Comparison of ENCODE assay signal across 20 cellular contexts in genomic region chr12:113747048-113747447, GRCh38.
DNase-seq lines count a peak whose midpoint lies in the region; ATAC-seq, FAIRE-seq and TF ChIP-seq lines count a peak whose summit lies in the region.
"Had no signal": no experiment of that assay in that cellular context is flagged by ENCODE, and none has a peak within 500 bp of the region (broad histone marks: within the 10 kb centered on the region; RNA-seq: fewer than 3 reads in every experiment).

No MANE protein-coding gene starts in this region.

- CTCF ChIA-PET in HepG2 (lab: Yijun Ruan, JAX; ENCODE audit: low intra/inter-chr PET ratio, low total read pairs) (no interaction called here), GM12878 (lab: Yijun Ruan, JAX) (no interaction called here)

- no peak overlapping the region for H3K4me3 ChIP-seq in HepG2 (replicated peaks in 1 of 3; ENCODE audit: insufficient read depth in 1 of 3, low read depth in 2 of 3, low read length in 3 of 3)
- H3K4me3 ChIP-seq in right lobe of liver, result no peak overlapping the region
- H3K4me3 ChIP-seq in GM12878, result no peak overlapping the region
- H3K4me3 ChIP-seq in esophagus squamous epithelium, result no peak overlapping the region
- H3K4me3 ChIP-seq: BLaER1, psoas muscle, spleen, upper lobe of left lung had no signal

- no TSS peak for BruUV-seq in HepG2 (replicated peaks; lab: Mats Ljungman, UMichigan)
- no TSS peak for BruUV-seq in GM12878 (replicated peaks; lab: Mats Ljungman, UMichigan)

- no peaks in the 10 kb centered on the region for H3K79me2 ChIP-seq in HepG2 (ENCODE audit: insufficient read depth, low read length)
- H3K79me2 ChIP-seq in GM12878 (ENCODE audit: control insufficient read depth, insufficient read depth, low read length), result no peaks in the 10 kb centered on the region

- no peak for ATAC-seq in HepG2
- ATAC-seq in right lobe of liver, result no peak
- no peak for ATAC-seq in GM12878
- no peak for ATAC-seq in GM18870 (IDR thresholded peaks at IDR 0.05; ENCODE audit: unreplicated experiment)
- ATAC-seq: naive thymus-derived CD8-positive, alpha-beta T cell; PC-3; psoas muscle; stimulated activated naive CD8-positive, alpha-beta T cell treated with anti-CD3 and anti-CD28 coated beads, Interleukin-15, Interleukin-2, amounts not matched to agents 100 U/mL and 50 U/mL, for 24 hours had no signal

- FAIRE-seq in HepG2 (lab: Jason Lieb, UNC), result no peak
- FAIRE-seq in GM12878 (lab: Jason Lieb, UNC), result no peak
- FAIRE-seq in urothelium cell line (lab: Jason Lieb, UNC), result no peak

- H3K4me1 ChIP-seq in HepG2 (ENCODE audit: insufficient read depth, low read length) (no peaks in the 10 kb centered on the region), right lobe of liver (no peaks in the 10 kb centered on the region), GM12878 (ENCODE audit: control insufficient read depth, insufficient read depth, low read length) (no peaks in the 10 kb centered on the region), esophagus squamous epithelium (no peaks in the 10 kb centered on the region)
- H3K4me1 ChIP-seq: psoas muscle, spleen, upper lobe of left lung had no signal

- TF ChIP-seq POLR2A in HepG2 (IDR thresholded peaks at IDR 0.05; ENCODE audit: insufficient read depth in 1 of 2, low read depth in 2 of 2, low read length in 2 of 2) (no peak), right lobe of liver (IDR thresholded peaks at IDR 0.05) (no peak), GM12878 (IDR thresholded peaks at IDR 0.05; ENCODE audit: low read depth, low read length) (no peak), esophagus squamous epithelium (IDR thresholded peaks at IDR 0.05) (no peak)

- no peaks in the 10 kb centered on the region for H3K27me3 ChIP-seq in HepG2 (ENCODE audit: control insufficient read depth in 1 of 2, insufficient read depth in 2 of 2, low read length in 2 of 2)
- no peaks in the 10 kb centered on the region for H3K27me3 ChIP-seq in right lobe of liver
- H3K27me3 ChIP-seq in GM12878 (replicated peaks in 1 of 2; ENCODE audit: control insufficient read depth in 2 of 2, insufficient read depth in 2 of 2, low read length in 1 of 2), result peaks cover 0 to 3% of the 10 kb centered on the region in 2 experiments; a peak in 2 of 4 replicates
- peaks cover 0 to 52% (median 0%) of the 10 kb centered on the region in 4 donors for H3K27me3 ChIP-seq in esophagus squamous epithelium
- H3K27me3 ChIP-seq: BLaER1, upper lobe of left lung had no signal

- H3K9me3 ChIP-seq in HepG2 (ENCODE audit: low read length) (no peaks in the 10 kb centered on the region), right lobe of liver (no peaks in the 10 kb centered on the region), GM12878 (replicated peaks; ENCODE audit: control insufficient read depth, insufficient read depth, low read length) (no peaks in the 10 kb centered on the region), esophagus squamous epithelium (no peaks in the 10 kb centered on the region)
- H3K9me3 ChIP-seq: BLaER1, psoas muscle had no signal

- no peak for TF ChIP-seq CTCF in HepG2 (CRISPR knock-in tag; IDR thresholded peaks at IDR 0.05)
- no peak for TF ChIP-seq CTCF in right lobe of liver (IDR thresholded peaks at IDR 0.05)
- TF ChIP-seq CTCF in GM12878 (IDR thresholded peaks at IDR 0.05 in 2 of 3, conservative IDR thresholded peaks at IDR 0.05 in 1 of 3; ENCODE audit: control insufficient read depth in 2 of 3, extremely low read depth in 1 of 3, insufficient read depth in 1 of 3, low read depth in 3 of 3, low read length in 3 of 3), result no peak
- no peak for TF ChIP-seq CTCF in esophagus squamous epithelium (IDR thresholded peaks at IDR 0.05)

- H3K36me3 ChIP-seq in HepG2 (replicated peaks in 1 of 2; ENCODE audit: control insufficient read depth in 1 of 2, insufficient read depth in 2 of 2, low read length in 2 of 2) (no peaks in the 10 kb centered on the region), right lobe of liver (no peaks in the 10 kb centered on the region), GM12878 (ENCODE audit: control insufficient read depth in 2 of 2, insufficient read depth in 2 of 2, low read length in 1 of 2) (no peaks in the 10 kb centered on the region), esophagus squamous epithelium (no peaks in the 10 kb centered on the region)
- H3K36me3 ChIP-seq: BLaER1, spleen, upper lobe of left lung had no signal

- SMC1A ChIA-PET in GM12878 (lab: Charles Lee; ENCODE audit: uncharacterized antibody, unreplicated experiment), result no interaction called here

- TF ChIP-seq EP300 in HepG2 (IDR thresholded peaks at IDR 0.05; ENCODE audit: low read depth in 2 of 2, low read length in 2 of 2) (no peak), HepG2 (CRISPR knock-in tag; IDR thresholded peaks at IDR 0.05; ENCODE audit: borderline replicate concordance) (no peak), Ishikawa (IDR thresholded peaks at IDR 0.05; ENCODE audit: borderline replicate concordance) (no peak), GM12878 (IDR thresholded peaks at IDR 0.05; ENCODE audit: borderline replicate concordance in 1 of 2, control insufficient read depth in 1 of 2, low read depth in 2 of 2, low read length in 2 of 2) (no peak)

- H3K4me2 ChIP-seq in HepG2 (ENCODE audit: low read depth, low read length) (no peak overlapping the region), GM12878 (ENCODE audit: control insufficient read depth, insufficient read depth) (no peak overlapping the region)
- H3K4me2 ChIP-seq: BLaER1 had no signal

- POLR2A ChIA-PET in HepG2 (lab: Yijun Ruan, JAX), result interaction anchor here (1.1 kb wide), 1 partner anchor 20 kb away, joined by 6 read pairs; no protein-coding TSS in a partner anchor
- POLR2A ChIA-PET in GM12878 (lab: Charles Lee), result no interaction called here

- 38% methylated on average over 3 of the region's 5 CpGs for WGBS in HepG2 (ENCODE audit: low lambda C conversion rate)
- 40% methylated on average over 4 of the region's 5 CpGs for WGBS in right lobe of liver (ENCODE audit: insufficient coverage, low coverage, low lambda C conversion rate, missing lambda C conversion rate)
- WGBS in GM12878 (ENCODE audit: insufficient coverage, insufficient replicate concordance, low lambda C conversion rate, missing lambda C conversion rate), result 16% methylated on average over 5 of the region's 5 CpGs
- 21 to 68% methylated on average over 2 to 4 of the region's 5 CpGs for WGBS in esophagus squamous epithelium, 2 donors

- DNase-seq in HepG2 (ENCODE audit: low spot score) (no peak), right lobe of liver (no peak), GM12878 (ENCODE audit: low read depth, low spot score) (no peak), urothelium cell line (ENCODE audit: low spot score) (peak; percentile 28), esophagus squamous epithelium (lab: John Stamatoyannopoulos, UW) (no peak)
- DNase-seq in stimulated activated CD8-positive, alpha-beta memory T cell treated with anti-CD3 and anti-CD28 coated beads, Interleukin-4, amount 100 ng/mL, for 48 hours, result no peak
- DNase-seq: activated CD4-positive, alpha-beta T cell treated with anti-CD3 and anti-CD28 coated beads, Interleukin-2, amount 50 U/mL, for 4 hours; activated T-cell treated with anti-CD3 and anti-CD28 coated beads, Interleukin-2, amount 50 U/mL, for 24 hours; EL; GOT3; immature natural killer cell; naive thymus-derived CD8-positive, alpha-beta T cell; PC-3; psoas muscle; spleen; stimulated activated naive CD8-positive, alpha-beta T cell treated with anti-CD3 and anti-CD28 coated beads, Interleukin-15, Interleukin-2, amounts not matched to agents 100 U/mL and 50 U/mL, for 24 hours; upper lobe of left lung had no signal

- RAD21 ChIA-PET in GM12878 (lab: Charles Lee; ENCODE audit: unreplicated experiment), result no interaction called here

- H3K27ac ChIP-seq in HepG2 (ENCODE audit: extremely low read length, insufficient read depth, low read length), result no peak overlapping the region
- H3K27ac ChIP-seq in right lobe of liver, result no peak overlapping the region
- H3K27ac ChIP-seq in GM12878 (ENCODE audit: control insufficient read depth, insufficient read depth), result no peak overlapping the region
- no peak overlapping the region for H3K27ac ChIP-seq in esophagus squamous epithelium
- H3K27ac ChIP-seq: BLaER1, psoas muscle, spleen, upper lobe of left lung had no signal

- H4K20me1 ChIP-seq in HepG2 (ENCODE audit: insufficient read depth, low read length), result no peaks in the 10 kb centered on the region
- H4K20me1 ChIP-seq in GM12878 (ENCODE audit: control insufficient read depth, insufficient read depth), result no peaks in the 10 kb centered on the region
- H4K20me1 ChIP-seq: BLaER1 had no signal

- intact Hi-C loops in HepG2 (cut with micrococcal nuclease; ENCODE audit: unreplicated experiment), result no loop called here
- intact Hi-C loops in right lobe of liver (cut with DNase I), result no loop called here
- intact Hi-C loops in GM12878 (cut with micrococcal nuclease; ENCODE audit: unreplicated experiment), result no loop called here
- intact Hi-C loops in esophagus squamous epithelium (cut with DNase I), result no loop called here

- H2AFZ ChIP-seq in HepG2 (ENCODE audit: low read length) (peak overlapping the region; percentile 19), GM12878 (ENCODE audit: control insufficient read depth, low read depth, low read length) (no peak overlapping the region)

- in situ Hi-C loops in HepG2 (cut with HindIII; ENCODE audit: extremely low pct_ligation_motif_present, low pct_unique_long_range_greater_than_20kb), result no loop called here
- in situ Hi-C loops in GM12878 (cut with MboI), result no loop called here

- H3K9ac ChIP-seq in HepG2 (ENCODE audit: insufficient read depth, low read depth, low read length), result no peak overlapping the region
- H3K9ac ChIP-seq in GM12878 (ENCODE audit: control insufficient read depth, insufficient read depth, low read length), result no peak overlapping the region
- H3K9ac ChIP-seq: BLaER1 had no signal

- TF ChIP-seq RAD21 in HepG2 (CRISPR knock-in tag; IDR thresholded peaks at IDR 0.05) (no peak), Ishikawa (IDR thresholded peaks at IDR 0.05; ENCODE audit: low read depth) (no peak), GM12878 (IDR thresholded peaks at IDR 0.05; ENCODE audit: insufficient read depth, low read depth, low read length) (no peak)

TF ChIP-seq in HepG2, 621 proteins besides CTCF, POLR2A, EP300 and RAD21 (continues in another document):
- no peak for TF ChIP-seq ZNF337 (CRISPR knock-in tag; IDR thresholded peaks at IDR 0.05; ENCODE audit: borderline replicate concordance, low read depth)
- TF ChIP-seq XBP1 (CRISPR knock-in tag; IDR thresholded peaks at IDR 0.05), result no peak
- TF ChIP-seq ZNF431 (CRISPR knock-in tag; IDR thresholded peaks at IDR 0.05; ENCODE audit: borderline replicate concordance, low read depth), result no peak

TF ChIP-seq in Ishikawa, 13 proteins besides CTCF, POLR2A, EP300 and RAD21 (continues in another document):
- TF ChIP-seq MAX (IDR thresholded peaks at IDR 0.05), result 0 out of 2 replicates have a peak, but pooled peaks have one; percentile 41

TF ChIP-seq in GM12878, 131 proteins besides CTCF, POLR2A, EP300 and RAD21 (continues in another document):
- TF ChIP-seq NR2C2 (IDR thresholded peaks at IDR 0.05; ENCODE audit: borderline replicate concordance, control insufficient read depth, insufficient read length, low read depth) (no peak), ZNF622 (IDR thresholded peaks at IDR 0.05) (no peak), TBL1XR1 (IDR thresholded peaks at IDR 0.05; ENCODE audit: low read depth, low read length) (no peak)

Comparison
In these comparisons a context has a peak if more than half of its experiments do, and no peak if none do; other contexts are left out.
1. Of the 75 proteins assayed by ChIP-seq in both HepG2 and GM12878: peak only in HepG2: MAX and ZNF687; only in GM12878: none; in both: RAD51 and USF2; in neither: 71.